ENCODE assay signal across 8 cellular contexts in the genomic region with DNA sequence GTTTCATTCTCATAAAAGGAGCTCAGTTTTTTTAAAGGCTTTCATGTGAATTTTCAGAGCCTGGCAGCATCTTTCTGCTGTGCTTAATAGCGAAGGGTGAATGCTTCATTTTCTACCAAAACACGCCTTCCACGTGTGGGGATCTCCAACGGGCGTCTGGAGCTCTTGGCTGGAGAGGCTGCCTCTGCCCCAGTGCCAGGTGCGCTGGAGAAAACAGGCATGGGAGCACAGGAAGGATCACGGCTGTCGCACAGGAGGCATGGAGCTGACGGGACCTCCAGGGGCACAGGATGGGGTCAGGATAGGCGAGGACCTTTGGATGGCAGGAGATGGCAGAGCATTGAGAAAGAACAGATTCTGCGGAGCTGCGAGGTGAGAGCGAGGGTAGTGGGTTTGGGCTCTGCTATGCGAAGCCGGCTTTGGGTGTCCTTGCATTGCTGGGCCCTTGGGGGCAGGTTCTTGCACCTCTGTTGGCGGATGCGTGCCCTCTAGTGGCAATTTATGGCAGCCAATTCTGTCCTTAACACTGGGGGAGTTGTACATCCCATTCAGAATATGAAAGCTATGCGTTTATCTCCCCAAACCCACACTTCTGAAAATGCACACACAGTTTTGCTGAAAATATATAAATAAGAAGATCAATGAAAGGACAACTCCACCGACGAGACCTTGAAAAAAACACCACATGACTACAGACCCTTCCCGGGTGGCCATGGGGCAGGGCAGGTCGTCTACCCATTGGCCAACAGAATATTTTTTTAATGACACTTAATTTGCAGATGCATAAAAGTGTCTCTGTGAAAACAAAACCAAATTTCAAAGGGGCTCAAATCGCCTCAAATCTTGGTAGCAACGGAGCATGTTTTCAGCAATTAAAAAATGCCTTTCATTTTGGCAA.
DNase-seq lines count a peak whose midpoint lies in the region; ATAC-seq and TF ChIP-seq lines count a peak whose summit lies in the region.

No MANE protein-coding gene starts in this region.

- DNase-seq in NCI-H510A (lab: John Stamatoyannopoulos, UW) (peak; percentile 46), right cardiac atrium (peak in 2 of 3 donors; percentile 28 to 64), ureter (ENCODE audit: low spot score) (no peak)
- peak; percentile 68 for DNase-seq in activated CD8-positive, alpha-beta memory T cell treated with anti-CD3 and anti-CD28 coated beads, Interleukin-2, amount 50 U/mL, for 48 hours
- DNase-seq in stimulated activated CD4-positive, alpha-beta T cell treated with anti-CD3 and anti-CD28 coated beads, Interleukin-1b, Interleukin-23, amount 100 ng/mL, for 48 hours: peak; percentile 56

- TF ChIP-seq CTCF in C4-2B (conservative IDR thresholded peaks at IDR 0.05): peak; percentile 95

- no peaks in the 10 kb centered on the region for H3K9me3 ChIP-seq in right cardiac atrium (ENCODE audit: control insufficient read depth, low read length)

- H3K27me3 ChIP-seq in right cardiac atrium (ENCODE audit: control insufficient read depth, insufficient read depth): no peaks in the 10 kb centered on the region

- H3K4me1 ChIP-seq in right cardiac atrium (ENCODE audit: control insufficient read depth, insufficient read depth, low read length): no peaks in the 10 kb centered on the region

- H3K27ac ChIP-seq in C4-2B: no peak overlapping the region
- no peak overlapping the region for H3K27ac ChIP-seq in right cardiac atrium (ENCODE audit: low read length)

- WGBS in right cardiac atrium: 57% methylated on average over 24 of the region's 24 CpGs

- intact Hi-C loops in right cardiac atrium (cut with DNase I): no loop called here

- peak; percentile 72 for ATAC-seq in GM18511 (IDR thresholded peaks at IDR 0.05; ENCODE audit: unreplicated experiment)
- ATAC-seq in HG02981 (IDR thresholded peaks at IDR 0.05; ENCODE audit: unreplicated experiment): peak; percentile 86
- ATAC-seq in right cardiac atrium: peak in 1 of 2 donors; percentile 43

- H3K4me3 ChIP-seq in right cardiac atrium (ENCODE audit: low read length): no peak overlapping the region
